10 cellular contexts compared by ENCODE assay signal in genomic region chr9:121744687-121745395, GRCh38.
A peak's percentile ranks its signal among the peaks of the same experiment; 100 is the strongest.
DNase-seq lines count a peak whose midpoint lies in the region; ATAC-seq and TF ChIP-seq lines count a peak whose summit lies in the region.
"Had no signal": no experiment of that assay in that cellular context is flagged by ENCODE, and none has a peak within 500 bp of the region (broad histone marks: within the 10 kb centered on the region; RNA-seq: fewer than 3 reads in every experiment).

No MANE protein-coding gene starts in this region.

- H3K27me3 Mint-ChIP-seq in activated CD8-positive, alpha-beta memory T cell treated with anti-CD3 and anti-CD28 coated beads, Interleukin-2, amount 10 ng/mL, durations not matched to agents 7 days and 5 days: no peaks in the 10 kb centered on the region

- H3K27me3 ChIP-seq in lung (ENCODE audit: control insufficient read depth, insufficient read depth) (no peaks in the 10 kb centered on the region), tibial nerve (no peaks in the 10 kb centered on the region), BE2C (no peaks in the 10 kb centered on the region)

- peak; percentile 13 for ATAC-seq in activated CD8-positive, alpha-beta memory T cell treated with anti-CD3 and anti-CD28 coated beads, Interleukin-2, amount 10 ng/mL, durations not matched to agents 7 days and 5 days
- ATAC-seq in lung (ENCODE audit: insufficient read depth, low FRiP score) (no peak), HG03196 (IDR thresholded peaks at IDR 0.05; ENCODE audit: unreplicated experiment) (no peak)

- H3K27ac ChIP-seq in caudate nucleus (ENCODE audit: low read depth, low read length) (peak overlapping the region; percentile 17), lung (ENCODE audit: low read depth in 1 of 2, low read length in 1 of 2) (peak overlapping the region; percentile 80 to 90), tibial nerve (peak overlapping the region; percentile 89 to 99 (median 93))

- H3K27ac Mint-ChIP-seq in activated CD8-positive, alpha-beta memory T cell treated with anti-CD3 and anti-CD28 coated beads, Interleukin-2, amount 10 ng/mL, durations not matched to agents 7 days and 5 days: no peak overlapping the region
- H3K27ac Mint-ChIP-seq: activated T-helper 2 cell treated with anti-CD3 and anti-CD28 coated beads, Interferon-gamma antibody, Interleukin-2, Interleukin-4, amounts not matched to agents 10 μg/mL and 5 μg/mL and 100 μg/mL, durations not matched to agents 14 hours and 24 hours and 36 hours had no signal

- DNase-seq in activated CD8-positive, alpha-beta memory T cell treated with anti-CD3 and anti-CD28 coated beads, Interleukin-2, amount 10 ng/mL, durations not matched to agents 7 days and 5 days: no peak
- DNase-seq in activated CD8-positive, alpha-beta memory T cell treated with anti-CD3 and anti-CD28 coated beads, Interleukin-2, amount 50 U/mL, for 48 hours: no peak
- DNase-seq in caudate nucleus (lab: John Stamatoyannopoulos, UW) (no peak), lung (ENCODE audit: low spot score) (no peak), tibial nerve (ENCODE audit: low spot score in 2 of 2) (no peak), OCI-M1 (lab: John Stamatoyannopoulos, UW) (no peak), BE2C (no peak)
- DNase-seq: NCI-H1436 treated with DMSO at 0.1 percent for 48 hours had no signal

- TF ChIP-seq CTCF in lung (IDR thresholded peaks at IDR 0.05; ENCODE audit: control extremely low read depth, extremely low read depth) (no peak), tibial nerve (IDR thresholded peaks at IDR 0.05) (no peak), BE2C (IDR thresholded peaks at IDR 0.05; ENCODE audit: low read depth, low read length) (no peak)

- H3K4me1 ChIP-seq in lung (ENCODE audit: control insufficient read depth in 2 of 2, insufficient read depth in 2 of 2, low read length in 2 of 2) (peaks cover 10 to 35% of the 10 kb centered on the region in 2 donors), tibial nerve (peaks cover 0 to 95% (median 80%) of the 10 kb centered on the region in 4 donors), BE2C (peaks cover 19% of the 10 kb centered on the region)

- CTCF ChIA-PET in activated CD8-positive, alpha-beta memory T cell treated with anti-CD3 and anti-CD28 coated beads, Interleukin-2, amount 10 ng/mL, durations not matched to agents 7 days and 5 days (lab: Charles Lee): interaction anchor here (0.8 to 2.4 kb wide), 7 partner anchors 10 to 251 kb away, joined by 3 to 5 read pairs (median 3); no protein-coding TSS in a partner anchor

- H3K9me3 Mint-ChIP-seq in activated CD8-positive, alpha-beta memory T cell treated with anti-CD3 and anti-CD28 coated beads, Interleukin-2, amount 10 ng/mL, durations not matched to agents 7 days and 5 days (ENCODE audit: low read depth): no peaks in the 10 kb centered on the region
- H3K9me3 Mint-ChIP-seq: activated T-helper 2 cell treated with anti-CD3 and anti-CD28 coated beads, Interferon-gamma antibody, Interleukin-2, Interleukin-4, amounts not matched to agents 10 μg/mL and 5 μg/mL and 100 μg/mL, durations not matched to agents 14 hours and 24 hours and 36 hours had no signal

- H3K4me1 Mint-ChIP-seq in activated CD8-positive, alpha-beta memory T cell treated with anti-CD3 and anti-CD28 coated beads, Interleukin-2, amount 10 ng/mL, durations not matched to agents 7 days and 5 days: peaks cover 33% of the 10 kb centered on the region

- peak in 1 of 2 donors; percentile 44 for TF ChIP-seq EP300 in tibial nerve (IDR thresholded peaks at IDR 0.05)

- TF ChIP-seq POLR2A in tibial nerve (IDR thresholded peaks at IDR 0.05): no peak

- no peak overlapping the region for H3K4me3 Mint-ChIP-seq in activated CD8-positive, alpha-beta memory T cell treated with anti-CD3 and anti-CD28 coated beads, Interleukin-2, amount 10 ng/mL, durations not matched to agents 7 days and 5 days

- H3K36me3 ChIP-seq in lung (ENCODE audit: control insufficient read depth in 2 of 2, insufficient read depth in 2 of 2, low read length in 2 of 2) (peaks cover 0 to 2% of the 10 kb centered on the region in 2 donors), tibial nerve (no peaks in the 10 kb centered on the region), BE2C (no peaks in the 10 kb centered on the region)

- H3K36me3 Mint-ChIP-seq in activated CD8-positive, alpha-beta memory T cell treated with anti-CD3 and anti-CD28 coated beads, Interleukin-2, amount 10 ng/mL, durations not matched to agents 7 days and 5 days: no peaks in the 10 kb centered on the region

- no peak overlapping the region for H3K4me3 ChIP-seq in lung
- peak overlapping the region; percentile 38 to 61 (median 50) for H3K4me3 ChIP-seq in tibial nerve
- no peak overlapping the region for H3K4me3 ChIP-seq in BE2C (ENCODE audit: low read depth, low read length)

- H3K9me3 ChIP-seq in lung (ENCODE audit: control insufficient read depth in 2 of 2, insufficient read depth in 1 of 2, low read length in 1 of 2): no peaks in the 10 kb centered on the region
- no peaks in the 10 kb centered on the region for H3K9me3 ChIP-seq in tibial nerve
- H3K9me3 ChIP-seq in BE2C: no peaks in the 10 kb centered on the region

- 60 to 81% methylated on average over 11 of the region's 11 CpGs for WGBS in lung, 2 donors
- WGBS in tibial nerve, 2 donors: 38 to 40% methylated on average over 10 to 11 of the region's 11 CpGs

Comparison
In these comparisons a context has a peak if more than half of its experiments do, and no peak if none do; other contexts are left out.
1. H3K27ac ChIP-seq: peak in every context shown above with its lines; median percentile 93 in tibial nerve; 85 in lung; 17 in caudate nucleus.
2. H3K4me3 ChIP-seq: peak in tibial nerve (4 of 4); none in lung (single experiment) and BE2C (single experiment).